Comparison of ENCODE assay signal across 18 cellular contexts in genomic region chr22:20315337-20316216, GRCh38. TPM values are rescaled to one million over a fixed set of nuclear protein-coding genes. Genes with fewer than 3 reads are reported as not detected.
DNase-seq lines count a peak whose midpoint lies in the region; ATAC-seq and TF ChIP-seq lines count a peak whose summit lies in the region.
"Had no signal": no experiment of that assay in that cellular context is flagged by ENCODE, and none has a peak within 500 bp of the region (broad histone marks: within the 10 kb centered on the region; RNA-seq: fewer than 3 reads in every experiment).

No MANE protein-coding gene starts in this region.

- TF ChIP-seq CTCF in osteocyte (IDR thresholded peaks at IDR 0.05): no peak

- peaks cover 7% of the 10 kb centered on the region for H3K36me3 Mint-ChIP-seq in T-helper 2 cell treated with Interferon-gamma antibody and Interleukin-4, amounts not matched to agents 5 μg/mL and 100 μg/mL, for 36 hours (ENCODE audit: low read depth)
- no peaks in the 10 kb centered on the region for H3K36me3 Mint-ChIP-seq in osteocyte (ENCODE audit: unreplicated experiment)

- no peak overlapping the region for H3K4me3 Mint-ChIP-seq in T-helper 2 cell treated with Interferon-gamma antibody and Interleukin-4, amounts not matched to agents 5 μg/mL and 100 μg/mL, for 36 hours
- H3K4me3 Mint-ChIP-seq in osteocyte (ENCODE audit: unreplicated experiment): no peak overlapping the region
- H3K4me3 Mint-ChIP-seq: HFFc6 had no signal

- H3K9me3 Mint-ChIP-seq in T-helper 2 cell treated with Interferon-gamma antibody and Interleukin-4, amounts not matched to agents 5 μg/mL and 100 μg/mL, for 36 hours: no peaks in the 10 kb centered on the region
- no peaks in the 10 kb centered on the region for H3K9me3 Mint-ChIP-seq in osteocyte (ENCODE audit: unreplicated experiment)
- H3K9me3 Mint-ChIP-seq: HFFc6 had no signal

- no peak for ATAC-seq in GM18502 (IDR thresholded peaks at IDR 0.05; ENCODE audit: poor library complexity, unreplicated experiment)
- ATAC-seq: GM12878, right cardiac atrium had no signal

- H3K27ac Mint-ChIP-seq in T-helper 2 cell treated with Interferon-gamma antibody and Interleukin-4, amounts not matched to agents 5 μg/mL and 100 μg/mL, for 36 hours: no peak overlapping the region
- H3K27ac Mint-ChIP-seq in osteocyte (ENCODE audit: unreplicated experiment): no peak overlapping the region
- H3K27ac Mint-ChIP-seq: HFFc6 had no signal

- H3K27me3 Mint-ChIP-seq in T-helper 2 cell treated with Interferon-gamma antibody and Interleukin-4, amounts not matched to agents 5 μg/mL and 100 μg/mL, for 36 hours (ENCODE audit: low read depth): no peaks in the 10 kb centered on the region
- no peaks in the 10 kb centered on the region for H3K27me3 Mint-ChIP-seq in osteocyte (ENCODE audit: unreplicated experiment)

- peaks cover 16% of the 10 kb centered on the region for H3K4me1 Mint-ChIP-seq in T-helper 2 cell treated with Interferon-gamma antibody and Interleukin-4, amounts not matched to agents 5 μg/mL and 100 μg/mL, for 36 hours (ENCODE audit: low read depth)
- H3K4me1 Mint-ChIP-seq in osteocyte (ENCODE audit: unreplicated experiment): peaks cover 26% of the 10 kb centered on the region

- DNase-seq in T-helper 2 cell treated with Interferon-gamma antibody and Interleukin-4, amounts not matched to agents 5 μg/mL and 100 μg/mL, for 36 hours (ENCODE audit: low spot score): peak; percentile 3
- DNase-seq in T-helper 2 cell (no peak), osteocyte (ENCODE audit: extremely low spot score, unreplicated experiment) (peak; percentile 79), NCI-H1048 (lab: John Stamatoyannopoulos, UW) (no peak), HK-2 (ENCODE audit: unreplicated experiment) (no peak)
- peak; percentile 3 for DNase-seq in stimulated activated CD4-positive, alpha-beta T cell treated with anti-CD3 and anti-CD28 coated beads, Interleukin-4, amount 100 ng/mL, for 24 hours
- no peak for DNase-seq in stimulated activated CD4-positive, alpha-beta T cell treated with anti-CD3 and anti-CD28 coated beads, Interleukin-15, amount 100 ng/mL, for 24 hours
- DNase-seq: activated CD4-positive, alpha-beta T cell treated with anti-CD3 and anti-CD28 coated beads, Interleukin-2, amount 50 U/mL, for 4 hours; activated naive CD4-positive, alpha-beta T cell; GDM1; HFFc6; Karpas-422; NCI-H1105; NCI-H2081 treated with DMSO at 0.1 percent for 48 hours; NCI-H510A had no signal

RNA-seq across cellular contexts. Expression of gene DGCR6L, which starts 4.3 kb away (rescaled TPM):
- total RNA-seq in osteocyte: 55.0 and 59.4 TPM in 2 replicates

RNA-seq across cellular contexts. Expression of gene RTN4R, which starts 47.5 kb away (rescaled TPM):
- 1.5 and 2.1 TPM in 2 replicates for total RNA-seq in osteocyte

Comparison
In these comparisons a context has a peak if more than half of its experiments do, and no peak if none do; other contexts are left out.
1. DNase-seq: peak in T-helper 2 cell treated with Interferon-gamma antibody and Interleukin-4, amounts not matched to agents 5 μg/mL and 100 μg/mL, for 36 hours (single experiment), stimulated activated CD4-positive, alpha-beta T cell treated with anti-CD3 and anti-CD28 coated beads, Interleukin-4, amount 100 ng/mL, for 24 hours (single experiment) and osteocyte (single experiment); none in T-helper 2 cell (0 of 5), stimulated activated CD4-positive, alpha-beta T cell treated with anti-CD3 and anti-CD28 coated beads, Interleukin-15, amount 100 ng/mL, for 24 hours (single experiment), NCI-H1048 (single experiment) and HK-2 (single experiment).